9 cellular contexts compared by ENCODE assay signal in the genomic region with DNA sequence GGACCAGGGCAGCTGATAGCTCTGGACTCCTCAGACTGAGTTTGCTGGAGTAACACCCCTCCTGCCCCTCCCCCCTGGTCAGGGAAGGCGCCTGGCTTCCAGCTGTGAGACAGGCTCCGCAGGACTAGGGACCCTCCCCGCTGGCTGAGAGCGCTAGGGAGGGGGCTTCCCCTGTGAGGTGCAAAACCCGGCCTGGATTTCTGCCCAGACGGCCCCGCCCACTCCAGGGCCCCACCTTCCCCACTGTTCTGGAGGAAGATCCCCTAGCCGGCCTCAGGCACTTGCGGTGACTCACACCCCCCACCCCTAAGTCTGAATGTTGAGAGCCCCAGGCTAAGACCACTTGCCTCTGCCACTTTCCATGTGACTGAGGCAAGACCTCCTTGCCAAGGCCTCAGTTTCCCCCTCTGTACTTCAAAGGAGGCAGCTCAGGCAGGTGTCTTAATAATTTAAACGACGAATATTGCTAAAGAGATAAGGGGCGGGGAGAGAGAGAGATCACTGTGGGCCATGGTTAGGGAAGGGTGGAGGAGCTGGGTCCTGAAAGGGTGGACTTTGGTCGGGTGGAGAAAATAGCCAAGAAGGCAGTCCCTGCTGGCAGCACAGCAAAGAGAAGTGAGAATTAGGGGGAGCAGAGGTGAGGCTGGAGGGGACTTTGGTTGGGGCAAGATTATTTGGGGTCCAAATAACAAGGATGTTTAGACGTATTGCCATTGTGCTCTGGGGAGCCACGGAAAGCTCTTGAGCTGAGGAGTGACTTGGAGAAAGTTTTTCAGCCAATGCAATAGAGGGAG. TPM values are rescaled to one million over a fixed set of nuclear protein-coding genes. Genes with fewer than 3 reads are reported as not detected.
DNase-seq lines count a peak whose midpoint lies in the region; ATAC-seq, FAIRE-seq and TF ChIP-seq lines count a peak whose summit lies in the region.
"Had no signal": no experiment of that assay in that cellular context is flagged by ENCODE, and none has a peak within 500 bp of the region (broad histone marks: within the 10 kb centered on the region; RNA-seq: fewer than 3 reads in every experiment).

No MANE protein-coding gene starts in this region.

- POLR2A ChIA-PET in OCI-LY7 (lab: Charles Lee): interaction anchor here (0.5 to 0.7 kb wide), 4 partner anchors 32 to 1819 kb away, joined by 3 to 4 read pairs (median 3); no protein-coding TSS in a partner anchor

- DNase-seq in stimulated activated CD4-positive, alpha-beta T cell treated with anti-CD3 and anti-CD28 coated beads, Interleukin-1b, Interleukin-23, amount 100 ng/mL, for 48 hours: peak; percentile 19
- no peak for DNase-seq in stimulated activated CD4-positive, alpha-beta T cell treated with anti-CD3 and anti-CD28 coated beads, Interleukin-12 subunit alpha, Interleukin-12 subunit beta, amount 100 ng/mL, for 4 hours
- peak; percentile 47 to 65 for DNase-seq in SHP77 (lab: John Stamatoyannopoulos, UW)
- DNase-seq in Right ventricle myocardium superior: peak; percentile 67
- DNase-seq in retina: peak; percentile 86
- no peak for DNase-seq in frontal cortex (ENCODE audit: low spot score in 2 of 2)
- no peak for DNase-seq in OCI-LY7 (ENCODE audit: low spot score)
- DNase-seq in GM12892 (ENCODE audit: insufficient read length): no peak

- CTCF ChIA-PET in OCI-LY7 (lab: Charles Lee; ENCODE audit: unreplicated experiment): no interaction called here

- no peaks in the 10 kb centered on the region for H3K9me3 ChIP-seq in OCI-LY7 (ENCODE audit: low read length)
- H3K9me3 ChIP-seq: adrenal gland had no signal

- H3K79me2 ChIP-seq in OCI-LY7 (ENCODE audit: insufficient read depth, low read depth, low read length): no peaks in the 10 kb centered on the region

- no peak for TF ChIP-seq CTCF in OCI-LY7 (conservative IDR thresholded peaks at IDR 0.05; ENCODE audit: low read length)

- H4K20me1 ChIP-seq in OCI-LY7 (ENCODE audit: insufficient read depth, low read length): no peaks in the 10 kb centered on the region

- FAIRE-seq in frontal cortex (lab: Jason Lieb, UNC): no peak
- no peak for FAIRE-seq in GM12892 (lab: Jason Lieb, UNC)

- no peak overlapping the region for H3K4me2 ChIP-seq in OCI-LY7 (ENCODE audit: low read length)

- intact Hi-C loops in Right ventricle myocardium superior (cut with DNase I) (no loop called here), OCI-LY7 (cut with micrococcal nuclease; ENCODE audit: unreplicated experiment) (no loop called here)

- no peak overlapping the region for H3K4me3 ChIP-seq in OCI-LY7 (ENCODE audit: low read depth, low read length, poor library complexity, severe bottlenecking)

- H3K36me3 ChIP-seq in OCI-LY7 (ENCODE audit: insufficient read depth, low read length): no peaks in the 10 kb centered on the region
- H3K36me3 ChIP-seq: adrenal gland had no signal

- H2AFZ ChIP-seq in OCI-LY7 (ENCODE audit: low read length): no peak overlapping the region

- H3K4me1 ChIP-seq in OCI-LY7 (ENCODE audit: insufficient read depth, low read length, poor library complexity, severe bottlenecking): peaks cover 8% of the 10 kb centered on the region

- BruUV-seq in OCI-LY7 (replicated peaks; lab: Mats Ljungman, UMichigan): no TSS peak

- no peak for TF ChIP-seq POLR2A in GM12892 (IDR thresholded peaks at IDR 0.05; ENCODE audit: low read depth, low read length)

- no peak overlapping the region for H3K27ac ChIP-seq in OCI-LY7 (ENCODE audit: low read depth, low read length, poor library complexity, severe bottlenecking)

- peak; percentile 26 for ATAC-seq in Right ventricle myocardium superior (ENCODE audit: poor library complexity)

- no peaks in the 10 kb centered on the region for H3K9me2 ChIP-seq in OCI-LY7 (ENCODE audit: insufficient read depth, low read length)

RNA-seq across cellular contexts. Expression of gene DAB2IP, which starts 1.0 kb away (rescaled TPM):
- total RNA-seq in Right ventricle myocardium superior: 44.7 TPM
- total RNA-seq in frontal cortex: 12.6 TPM
- 2.9 and 3.9 TPM in 2 replicates for total RNA-seq in OCI-LY7 (2014; rRNA removed; shearing (Covaris generic))
- total RNA-seq in OCI-LY7 (2022): 11.1 and 11.2 TPM in 2 replicates
- polyA plus RNA-seq in GM12892 (2012; ENCODE audit: missing spikeins): 0.13 TPM

Comparison
In these comparisons a context has a peak if more than half of its experiments do, and no peak if none do; other contexts are left out.
1. DNase-seq: peak in stimulated activated CD4-positive, alpha-beta T cell treated with anti-CD3 and anti-CD28 coated beads, Interleukin-1b, Interleukin-23, amount 100 ng/mL, for 48 hours (single experiment), SHP77 (2 of 2), Right ventricle myocardium superior (single experiment) and retina (single experiment); none in stimulated activated CD4-positive, alpha-beta T cell treated with anti-CD3 and anti-CD28 coated beads, Interleukin-12 subunit alpha, Interleukin-12 subunit beta, amount 100 ng/mL, for 4 hours (single experiment), frontal cortex (0 of 2), OCI-LY7 (single experiment) and GM12892 (single experiment).